ENCODE assay signal across 33 cellular contexts in genomic region chr10:218753-219152, GRCh38.
DNase-seq lines count a peak whose midpoint lies in the region; ATAC-seq, FAIRE-seq and TF ChIP-seq lines count a peak whose summit lies in the region.
"Had no signal": no experiment of that assay in that cellular context is flagged by ENCODE, and none has a peak within 500 bp of the region (broad histone marks: within the 10 kb centered on the region; RNA-seq: fewer than 3 reads in every experiment).

No MANE protein-coding gene starts in this region.

- TF ChIP-seq CTCF in bronchial epithelial cell (IDR thresholded peaks at IDR 0.05; ENCODE audit: insufficient read depth, low read length, severe bottlenecking) = no peak

- POLR2A ChIA-PET in activated CD4-positive, alpha-beta T cell treated with anti-CD3 and anti-CD28 coated beads, Interleukin-2, amount 10 ng/mL, durations not matched to agents 7 days and 5 days (lab: Charles Lee) = no interaction called here

- 58 to 72% (median 62%) methylated on average over 1 of the region's 1 CpG for WGBS in small intestine, 3 donors

- H3K9me3 Mint-ChIP-seq in activated CD4-positive, alpha-beta T cell treated with anti-CD3 and anti-CD28 coated beads, Interleukin-2, amount 10 ng/mL, durations not matched to agents 7 days and 5 days = no peaks in the 10 kb centered on the region
- H3K9me3 Mint-ChIP-seq: activated naive CD8-positive, alpha-beta T cell treated with anti-CD3 and anti-CD28 coated beads, Interleukin-2, amount 10 ng/mL, durations not matched to agents 7 days and 5 days; CD4-positive, alpha-beta memory T cell; central memory CD8-positive, alpha-beta T cell; H9; immature natural killer cell; naive thymus-derived CD4-positive, alpha-beta T cell; stimulated activated naive CD8-positive, alpha-beta T cell treated with anti-CD3 and anti-CD28 coated beads, Interleukin-15, Interleukin-2, amounts not matched to agents 100 ng/mL and 50 ng/mL, for 24 hours; T-cell had no signal

- no peak overlapping the region for H3K27ac ChIP-seq in small intestine (ENCODE audit: low read depth in 1 of 2, low read length in 1 of 2)
- H3K27ac ChIP-seq: 22Rv1, dorsolateral prefrontal cortex, epithelial cell of prostate, gastroesophageal sphincter, left ventricle myocardium inferior, SJCRH30, thoracic aorta, uterus had no signal

- no peaks in the 10 kb centered on the region for H3K27me3 ChIP-seq in bronchial epithelial cell (ENCODE audit: control insufficient read depth, insufficient read depth, low read length)
- H3K27me3 ChIP-seq in small intestine (ENCODE audit: control insufficient read depth in 2 of 2, insufficient read depth in 2 of 2, low read length in 2 of 2) = no peaks in the 10 kb centered on the region
- H3K27me3 ChIP-seq: dorsolateral prefrontal cortex, gastroesophageal sphincter, MG63, SJCRH30, uterus had no signal

- no peak overlapping the region for H3K4me3 Mint-ChIP-seq in activated CD4-positive, alpha-beta T cell treated with anti-CD3 and anti-CD28 coated beads, Interleukin-2, amount 10 ng/mL, durations not matched to agents 7 days and 5 days
- H3K4me3 Mint-ChIP-seq: activated naive CD8-positive, alpha-beta T cell treated with anti-CD3 and anti-CD28 coated beads, Interleukin-2, amount 10 ng/mL, durations not matched to agents 7 days and 5 days; central memory CD8-positive, alpha-beta T cell; H9; stimulated activated naive CD8-positive, alpha-beta T cell treated with anti-CD3 and anti-CD28 coated beads, Interleukin-15, Interleukin-2, amounts not matched to agents 100 ng/mL and 50 ng/mL, for 24 hours had no signal

- H3K4me3 ChIP-seq in bronchial epithelial cell (ENCODE audit: low read depth, low read length) (no peak overlapping the region), small intestine (ENCODE audit: low read depth in 1 of 2, low read length in 2 of 2) (no peak overlapping the region)
- H3K4me3 ChIP-seq: dorsolateral prefrontal cortex, gastroesophageal sphincter, left ventricle myocardium inferior, MG63, SJCRH30, thoracic aorta, uterus had no signal

- no peaks in the 10 kb centered on the region for H3K27me3 Mint-ChIP-seq in activated CD4-positive, alpha-beta T cell treated with anti-CD3 and anti-CD28 coated beads, Interleukin-2, amount 10 ng/mL, durations not matched to agents 7 days and 5 days
- H3K27me3 Mint-ChIP-seq: activated naive CD8-positive, alpha-beta T cell treated with anti-CD3 and anti-CD28 coated beads, Interleukin-2, amount 10 ng/mL, durations not matched to agents 7 days and 5 days; CD4-positive, alpha-beta memory T cell; central memory CD8-positive, alpha-beta T cell; naive thymus-derived CD4-positive, alpha-beta T cell; stimulated activated naive CD8-positive, alpha-beta T cell treated with anti-CD3 and anti-CD28 coated beads, Interleukin-15, Interleukin-2, amounts not matched to agents 100 ng/mL and 50 ng/mL, for 24 hours; T-cell had no signal

- no peak overlapping the region for H3K27ac Mint-ChIP-seq in activated CD4-positive, alpha-beta T cell treated with anti-CD3 and anti-CD28 coated beads, Interleukin-2, amount 10 ng/mL, durations not matched to agents 7 days and 5 days
- H3K27ac Mint-ChIP-seq: activated naive CD8-positive, alpha-beta T cell treated with anti-CD3 and anti-CD28 coated beads, Interleukin-2, amount 10 ng/mL, durations not matched to agents 7 days and 5 days; H9; stimulated activated naive CD8-positive, alpha-beta T cell treated with anti-CD3 and anti-CD28 coated beads, Interleukin-15, Interleukin-2, amounts not matched to agents 100 ng/mL and 50 ng/mL, for 24 hours; T-cell had no signal

- H3K4me1 Mint-ChIP-seq in activated CD4-positive, alpha-beta T cell treated with anti-CD3 and anti-CD28 coated beads, Interleukin-2, amount 10 ng/mL, durations not matched to agents 7 days and 5 days = peaks cover 17% of the 10 kb centered on the region
- H3K4me1 Mint-ChIP-seq: H9 had no signal

- CTCF ChIA-PET in activated CD4-positive, alpha-beta T cell treated with anti-CD3 and anti-CD28 coated beads, Interleukin-2, amount 10 ng/mL, durations not matched to agents 7 days and 5 days (lab: Charles Lee) = no interaction called here

- H3K4me1 ChIP-seq in small intestine (ENCODE audit: control insufficient read depth in 2 of 2, insufficient read depth in 1 of 2, low read depth in 1 of 2, low read length in 1 of 2) = peaks cover 0 to 2% of the 10 kb centered on the region in 2 donors
- H3K4me1 ChIP-seq: SJCRH30, uterus had no signal

- DNase-seq in DMS53 (lab: John Stamatoyannopoulos, UW) = peak; percentile 19
- DNase-seq in DMS53 treated with DMSO at 0.1 percent for 48 hours (lab: John Stamatoyannopoulos, UW; ENCODE audit: unreplicated experiment) = no peak
- DNase-seq in bronchial epithelial cell (ENCODE audit: low read depth) = peak; percentile 50
- peak; percentile 72 for DNase-seq in fibroblast of peridontal ligament (ENCODE audit: extremely low read depth)
- peak; percentile 58 for DNase-seq in small intestine
- no peak for DNase-seq in NK-92 (lab: John Stamatoyannopoulos, UW; ENCODE audit: unreplicated experiment)
- DNase-seq in activated CD4-positive, alpha-beta T cell treated with anti-CD3 and anti-CD28 coated beads, Interleukin-2, amount 10 ng/mL, durations not matched to agents 7 days and 5 days = no peak
- DNase-seq: activated CD4-positive, alpha-beta T cell treated with anti-CD3 and anti-CD28 coated beads, Interleukin-2, amount 50 U/mL, for 48 hours; activated effector memory CD4-positive, alpha-beta T cell treated with anti-CD3 and anti-CD28 coated beads, Interleukin-2, amount 50 U/mL, for 16 hours; activated naive CD8-positive, alpha-beta T cell treated with anti-CD3 and anti-CD28 coated beads, Interleukin-2, amount 10 ng/mL, durations not matched to agents 7 days and 5 days; AML-193; CD4-positive, alpha-beta memory T cell; dorsolateral prefrontal cortex; H9; hypothalamus; immature natural killer cell; KG1; left ventricle myocardium inferior; MG63; naive thymus-derived CD4-positive, alpha-beta T cell; NCI-H2081; NCI-H226; SJCRH30; T-cell; uterus had no signal

- peaks cover 8% of the 10 kb centered on the region for H3K36me3 Mint-ChIP-seq in activated CD4-positive, alpha-beta T cell treated with anti-CD3 and anti-CD28 coated beads, Interleukin-2, amount 10 ng/mL, durations not matched to agents 7 days and 5 days (ENCODE audit: low read depth)

- FAIRE-seq in bronchial epithelial cell (lab: Jason Lieb, UNC) = no peak
- FAIRE-seq in small intestine (lab: Jason Lieb, UNC) = peak; percentile 15
- FAIRE-seq: HTR-8/SVneo had no signal

- no peak for ATAC-seq in GM21381 (IDR thresholded peaks at IDR 0.05; ENCODE audit: unreplicated experiment)
- ATAC-seq: gastroesophageal sphincter; naive thymus-derived CD4-positive, alpha-beta T cell; T-cell had no signal

- H3K9me3 ChIP-seq in small intestine (ENCODE audit: control insufficient read depth, low read depth) = no peaks in the 10 kb centered on the region
- H3K9me3 ChIP-seq: gastroesophageal sphincter, left ventricle myocardium inferior, MG63, SJCRH30, thoracic aorta, uterus had no signal

- H3K36me3 ChIP-seq in bronchial epithelial cell (ENCODE audit: control insufficient read depth, insufficient read depth, low read length) (no peaks in the 10 kb centered on the region), small intestine (ENCODE audit: control insufficient read depth in 2 of 2, insufficient read depth in 2 of 2, low read length in 2 of 2) (peaks cover 0 to 3% of the 10 kb centered on the region in 2 donors)
- H3K36me3 ChIP-seq: MG63, SJCRH30, thoracic aorta, uterus had no signal

Comparison
In these comparisons a context has a peak if more than half of its experiments do, and no peak if none do; other contexts are left out.
1. DNase-seq: peak in DMS53 (single experiment), bronchial epithelial cell (single experiment), fibroblast of peridontal ligament (single experiment) and small intestine (single experiment); none in DMS53 treated with DMSO at 0.1 percent for 48 hours (single experiment), NK-92 (single experiment) and activated CD4-positive, alpha-beta T cell treated with anti-CD3 and anti-CD28 coated beads, Interleukin-2, amount 10 ng/mL, durations not matched to agents 7 days and 5 days (single experiment).